In genomic region chr6:74705451-74705850, GRCh38 we compare ENCODE assay signal across 20 cellular contexts.
A peak's percentile ranks its signal among the peaks of the same experiment; 100 is the strongest.
DNase-seq lines count a peak whose midpoint lies in the region; ATAC-seq, FAIRE-seq and TF ChIP-seq lines count a peak whose summit lies in the region.
"Had no signal": no experiment of that assay in that cellular context is flagged by ENCODE, and none has a peak within 500 bp of the region (broad histone marks: within the 10 kb centered on the region; RNA-seq: fewer than 3 reads in every experiment).

No MANE protein-coding gene starts in this region.

- peaks cover 11% of the 10 kb centered on the region for H3K4me1 ChIP-seq in osteoblast (ENCODE audit: insufficient read depth, low read length)
- no peaks in the 10 kb centered on the region for H3K4me1 ChIP-seq in body of pancreas

- H3K4me2 ChIP-seq in osteoblast (ENCODE audit: insufficient read depth, low read length): no peak overlapping the region
- H3K4me2 ChIP-seq: A549, KMS-11 had no signal

- no peak for TF ChIP-seq POLR2A in body of pancreas (IDR thresholded peaks at IDR 0.05)

- FAIRE-seq in HTR-8/SVneo (lab: Jason Lieb, UNC): no peak
- no peak for FAIRE-seq in bronchial epithelial cell (lab: Jason Lieb, UNC)
- FAIRE-seq: A549, G401.6, GM12891, GM18507, H1 had no signal

- peak overlapping the region; percentile 69 for H2AFZ ChIP-seq in osteoblast (ENCODE audit: low read length)

- no peaks in the 10 kb centered on the region for H3K36me3 ChIP-seq in bronchial epithelial cell (ENCODE audit: control insufficient read depth, insufficient read depth, low read length)
- no peaks in the 10 kb centered on the region for H3K36me3 ChIP-seq in osteoblast (ENCODE audit: insufficient read depth, low read length)
- no peaks in the 10 kb centered on the region for H3K36me3 ChIP-seq in body of pancreas (replicated peaks in 1 of 2; ENCODE audit: insufficient read depth in 1 of 2, low read depth in 2 of 2)
- H3K36me3 ChIP-seq: MG63 had no signal

- intact Hi-C loops in body of pancreas (cut with DNase I): no loop called here

- ATAC-seq in body of pancreas (no peak), GM19452 (IDR thresholded peaks at IDR 0.05; ENCODE audit: unreplicated experiment) (no peak)
- ATAC-seq: A549, Panc1 had no signal

- no peak for TF ChIP-seq CTCF in bronchial epithelial cell (IDR thresholded peaks at IDR 0.05; ENCODE audit: insufficient read depth, low read length, severe bottlenecking)
- no peak for TF ChIP-seq CTCF in osteoblast (IDR thresholded peaks at IDR 0.05; ENCODE audit: extremely low read depth, low read depth, low read length)
- no peak for TF ChIP-seq CTCF in body of pancreas (IDR thresholded peaks at IDR 0.05)

- DNase-seq in AG20443 (ENCODE audit: low spot score): peak; percentile 43
- DNase-seq in HTR-8/SVneo (ENCODE audit: insufficient read length, low spot score): peak; percentile 2
- DNase-seq in bronchial epithelial cell (ENCODE audit: low read depth): peak; percentile 19
- peak; percentile 66 for DNase-seq in osteoblast (ENCODE audit: insufficient read length, low spot score, missing footprints)
- no peak for DNase-seq in body of pancreas
- no peak for DNase-seq in activated naive CD4-positive, alpha-beta T cell (lab: John Stamatoyannopoulos, UW)
- DNase-seq: Calu3; CD4-positive, CD25-positive, alpha-beta regulatory T cell; MG63; NCI-H1092 treated with DMSO at 0.1 percent for 48 hours; NCI-H1694; NCI-H524 treated with DMSO at 0.1 percent for 48 hours had no signal

- H3K9me3 ChIP-seq in osteoblast (ENCODE audit: low read depth, low read length): no peaks in the 10 kb centered on the region
- no peaks in the 10 kb centered on the region for H3K9me3 ChIP-seq in body of pancreas
- H3K9me3 ChIP-seq: A549, MG63 had no signal

- 25 to 42% methylated on average over 1 of the region's 1 CpG for WGBS in body of pancreas, 2 donors

- H3K79me2 ChIP-seq in osteoblast (ENCODE audit: insufficient read depth, low read length): no peaks in the 10 kb centered on the region

- H4K20me1 ChIP-seq in osteoblast (ENCODE audit: insufficient read depth, low read length): no peaks in the 10 kb centered on the region

- no peak overlapping the region for H3K4me3 ChIP-seq in bronchial epithelial cell (ENCODE audit: low read depth, low read length)
- H3K4me3 ChIP-seq in osteoblast (ENCODE audit: insufficient read depth, low read length): no peak overlapping the region
- no peak overlapping the region for H3K4me3 ChIP-seq in body of pancreas
- H3K4me3 ChIP-seq: A549, MG63 had no signal

- no peaks in the 10 kb centered on the region for H3K27me3 ChIP-seq in bronchial epithelial cell (ENCODE audit: control insufficient read depth, insufficient read depth, low read length)
- H3K27me3 ChIP-seq in osteoblast (ENCODE audit: insufficient read depth, low read length): no peaks in the 10 kb centered on the region
- H3K27me3 ChIP-seq in body of pancreas: no peaks in the 10 kb centered on the region
- H3K27me3 ChIP-seq: MG63 had no signal

- no peak overlapping the region for H3K27ac ChIP-seq in osteoblast (ENCODE audit: low read depth, low read length)
- H3K27ac ChIP-seq in body of pancreas: no peak overlapping the region
- H3K27ac ChIP-seq: A549, KMS-11 had no signal

Comparison
In these comparisons a context has a peak if more than half of its experiments do, and no peak if none do; other contexts are left out.
1. DNase-seq: peak in AG20443 (single experiment), HTR-8/SVneo (single experiment), bronchial epithelial cell (single experiment) and osteoblast (single experiment); none in body of pancreas (0 of 4) and activated naive CD4-positive, alpha-beta T cell (0 of 4).